1 cellular context compared by ENCODE assay signal in the genomic region with DNA sequence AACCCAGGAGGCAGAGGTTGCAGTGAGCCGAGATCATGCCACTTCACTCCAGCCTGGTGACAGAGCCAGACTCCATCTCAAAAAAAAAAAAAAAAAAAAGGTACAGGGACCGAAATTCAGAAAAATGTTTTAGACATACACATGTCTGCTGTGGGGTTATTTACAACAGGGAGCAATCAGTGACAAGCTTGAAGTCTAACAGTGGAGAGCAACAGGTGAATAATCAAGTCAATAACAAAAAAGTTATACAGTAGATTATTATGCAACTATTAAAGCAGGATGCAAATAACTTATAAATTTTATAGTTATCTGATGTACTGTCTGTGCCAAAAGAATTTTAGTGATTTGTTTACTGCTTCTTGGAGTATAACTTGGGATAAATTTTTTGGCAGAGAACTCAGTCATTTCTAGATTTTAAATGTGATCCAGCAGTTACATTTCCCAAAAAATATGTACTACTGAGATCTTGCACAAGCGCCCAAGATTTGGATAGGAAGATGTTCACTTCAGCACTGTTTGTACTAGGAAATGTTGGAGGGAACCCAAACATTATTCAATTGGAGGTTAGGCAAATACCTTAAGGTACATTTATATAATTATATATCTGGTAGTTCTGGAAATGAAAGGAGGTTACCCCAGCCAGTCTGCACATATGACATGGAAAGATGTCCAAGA.
TF ChIP-seq lines count a peak whose summit lies in the region.

No MANE protein-coding gene starts in this region.

TF ChIP-seq in HepG2, 621 proteins besides CTCF, POLR2A, EP300 and RAD21:
- TF ChIP-seq, protein P1, sequence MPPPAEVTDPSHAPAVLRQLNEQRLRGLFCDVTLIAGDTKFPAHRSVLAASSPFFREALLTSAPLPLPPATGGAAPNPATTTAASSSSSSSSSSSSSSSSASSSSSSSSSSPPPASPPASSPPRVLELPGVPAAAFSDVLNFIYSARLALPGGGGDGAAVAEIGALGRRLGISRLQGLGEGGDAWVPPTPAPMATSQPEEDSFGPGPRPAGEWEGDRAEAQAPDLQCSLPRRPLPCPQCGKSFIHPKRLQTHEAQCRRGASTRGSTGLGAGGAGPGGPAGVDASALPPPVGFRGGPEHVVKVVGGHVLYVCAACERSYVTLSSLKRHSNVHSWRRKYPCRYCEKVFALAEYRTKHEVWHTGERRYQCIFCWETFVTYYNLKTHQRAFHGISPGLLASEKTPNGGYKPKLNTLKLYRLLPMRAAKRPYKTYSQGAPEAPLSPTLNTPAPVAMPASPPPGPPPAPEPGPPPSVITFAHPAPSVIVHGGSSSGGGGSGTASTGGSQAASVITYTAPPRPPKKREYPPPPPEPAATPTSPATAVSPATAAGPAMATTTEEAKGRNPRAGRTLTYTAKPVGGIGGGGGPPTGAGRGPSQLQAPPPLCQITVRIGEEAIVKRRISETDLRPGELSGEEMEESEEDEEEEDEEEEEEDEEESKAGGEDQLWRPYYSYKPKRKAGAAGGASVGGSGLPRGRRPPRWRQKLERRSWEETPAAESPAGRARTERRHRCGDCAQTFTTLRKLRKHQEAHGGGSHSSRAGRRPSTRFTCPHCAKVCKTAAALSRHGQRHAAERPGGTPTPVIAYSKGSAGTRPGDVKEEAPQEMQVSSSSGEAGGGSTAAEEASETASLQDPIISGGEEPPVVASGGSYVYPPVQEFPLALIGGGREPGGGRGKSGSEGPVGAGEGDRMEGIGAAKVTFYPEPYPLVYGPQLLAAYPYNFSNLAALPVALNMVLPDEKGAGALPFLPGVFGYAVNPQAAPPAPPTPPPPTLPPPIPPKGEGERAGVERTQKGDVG (CRISPR knock-in tag; IDR thresholded peaks at IDR 0.05; ENCODE audit: borderline replicate concordance) = no peak
- TF ChIP-seq KLF13 (CRISPR knock-in tag; IDR thresholded peaks at IDR 0.05) = no peak
